8 cellular contexts compared by ENCODE assay signal in the genomic region with DNA sequence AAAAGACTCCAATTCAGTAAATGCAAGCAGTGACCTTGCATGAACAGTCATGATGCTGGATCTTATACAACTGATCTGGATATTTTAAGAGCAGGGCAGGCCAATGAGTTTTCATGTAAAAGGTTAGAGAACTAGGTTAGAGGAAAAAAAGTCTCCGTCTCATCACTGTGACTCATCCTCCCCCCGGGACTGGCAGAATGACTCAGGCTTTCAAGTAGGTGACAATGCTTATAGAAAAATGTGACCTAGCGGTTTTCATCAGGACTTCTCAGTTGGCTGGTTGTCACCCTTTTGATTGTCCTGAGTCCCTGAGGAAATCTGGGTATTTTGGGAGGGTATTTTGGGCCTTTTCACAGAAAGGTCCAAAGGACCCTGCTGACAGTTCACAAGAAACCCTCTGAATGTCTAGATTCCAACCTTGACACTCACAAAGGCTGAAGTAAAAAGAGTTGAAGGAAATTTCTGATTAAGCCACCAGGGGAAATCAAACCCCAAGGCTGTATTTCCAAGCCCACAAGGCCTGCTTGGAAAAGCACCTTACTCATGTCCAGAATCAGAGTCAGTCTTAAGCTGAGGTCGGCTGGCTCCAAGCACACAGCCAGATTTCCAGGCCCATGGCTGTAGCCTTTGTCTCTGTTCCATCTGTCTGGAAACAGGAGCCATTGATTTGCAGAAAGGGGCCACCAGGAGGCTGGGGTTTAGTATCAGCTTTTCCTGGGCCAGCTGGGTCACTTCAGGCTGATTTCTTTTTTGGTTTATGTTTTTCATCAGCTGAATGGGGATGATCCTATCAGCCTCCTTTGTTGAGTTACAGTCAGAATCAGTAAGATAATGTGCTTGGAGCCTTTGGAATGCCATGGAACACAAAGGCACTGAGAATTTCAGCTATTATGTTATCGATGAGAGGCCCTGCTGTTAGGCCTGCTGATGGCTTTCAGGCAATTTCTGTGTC.
DNase-seq lines count a peak whose midpoint lies in the region; ATAC-seq and TF ChIP-seq lines count a peak whose summit lies in the region.

No MANE protein-coding gene starts in this region.

- TF ChIP-seq CTCF in fibroblast of villous mesenchyme (IDR thresholded peaks at IDR 0.05; ENCODE audit: insufficient read depth, low read depth, low read length), result no peak

- DNase-seq in AG20443 (ENCODE audit: low spot score), result peak; percentile 79
- peak; percentile 53 to 77 for DNase-seq in SW 1271 (lab: John Stamatoyannopoulos, UW)
- DNase-seq in fibroblast of villous mesenchyme (ENCODE audit: low read depth), result peak; percentile 74
- DNase-seq in Ammon's horn (ENCODE audit: low spot score), result no peak
- no peak for DNase-seq in NCI-H1092 (lab: John Stamatoyannopoulos, UW)

- ATAC-seq in GM19025 (IDR thresholded peaks at IDR 0.05; ENCODE audit: low read depth, unreplicated experiment) (peak; percentile 88), HG03159 (IDR thresholded peaks at IDR 0.05; ENCODE audit: unreplicated experiment) (peak; percentile 92)

- H3K4me3 ChIP-seq in fibroblast of villous mesenchyme (ENCODE audit: low read depth, low read length) (no peak overlapping the region), skin epidermis (no peak overlapping the region)

- H3K27ac ChIP-seq in skin epidermis, result peak overlapping the region in 12 of 21 experiments; percentile 26 to 76 (median 52)

Comparison
In these comparisons a context has a peak if more than half of its experiments do, and no peak if none do; other contexts are left out.
1. DNase-seq: peak in AG20443 (single experiment), SW 1271 (2 of 2) and fibroblast of villous mesenchyme (single experiment); none in Ammon's horn (single experiment) and NCI-H1092 (single experiment).